In genomic region chr19:2988568-2988967, GRCh38 we compare ENCODE assay signal across 35 cellular contexts. TPM values are rescaled to one million over a fixed set of nuclear protein-coding genes. Genes with fewer than 3 reads are reported as not detected.
"Had no signal": no experiment of that assay in that cellular context is flagged by ENCODE, and none has a peak within 500 bp of the region (broad histone marks: within the 10 kb centered on the region; RNA-seq: fewer than 3 reads in every experiment).

No MANE protein-coding gene starts in this region.

- H3K27ac Mint-ChIP-seq: activated B cell treated with CpG ODN at 0.5 μM for 24 hours; activated CD8-positive, alpha-beta T cell treated with anti-CD3 and anti-CD28 coated beads for 36 hours; activated naive CD8-positive, alpha-beta T cell; activated T-helper 17 cell treated with anti-CD3 and anti-CD28 coated beads, Interleukin-2, amount 50 U/mL, for 72 hours; dendritic cell treated with granulocyte-macrophage colony-stimulating factor and Interleukin-4, amounts not matched to agents 40 ng/mL and 50 ng/mL, for 4 days; endodermal cell; T-helper 17 cell; T-helper 2 cell treated with Interferon-gamma antibody and Interleukin-4, amounts not matched to agents 5 μg/mL and 100 μg/mL, for 36 hours had no signal

- H3K36me3 ChIP-seq: brain microvascular endothelial cell, esophagus muscularis mucosa, gastrocnemius medialis, heart right ventricle, WERI-Rb-1 had no signal

- H3K4me1 ChIP-seq: foreskin keratinocyte had no signal

- H3K4me1 Mint-ChIP-seq: activated T-helper 17 cell treated with anti-CD3 and anti-CD28 coated beads, Interleukin-2, amount 50 U/mL, for 72 hours; central memory CD8-positive, alpha-beta T cell; T-helper 17 cell had no signal

- H3K27me3 Mint-ChIP-seq: activated naive CD8-positive, alpha-beta T cell had no signal

- H3K27me3 ChIP-seq: esophagus muscularis mucosa had no signal

- DNase-seq: activated B cell treated with CpG ODN at 0.5 μM for 24 hours; activated CD4-positive, alpha-beta T cell treated with anti-CD3 and anti-CD28 coated beads for 48 hours; activated CD4-positive, alpha-beta T cell treated with anti-CD3 and anti-CD28 coated beads, Interleukin-2, amount 50 U/mL, for 1 hour; activated CD4-positive, alpha-beta T cell treated with anti-CD3 and anti-CD28 coated beads, Interleukin-2, amount 50 U/mL, for 48 hours; activated CD8-positive, alpha-beta memory T cell treated with anti-CD3 and anti-CD28 coated beads for 24 hours; activated CD8-positive, alpha-beta T cell treated with anti-CD3 and anti-CD28 coated beads for 36 hours; activated effector memory CD4-positive, alpha-beta T cell treated with Interleukin-2 at 50 U/mL for 16 hours; activated gamma-delta T cell treated with Interleukin-2 at 50 U/mL for 16 hours; activated naive CD4-positive, alpha-beta T cell treated with anti-CD3 and anti-CD28 coated beads, Interleukin-2, amount 50 U/mL, for 16 hours; activated naive CD4-positive, alpha-beta T cell treated with Interleukin-2 at 50 U/mL for 16 hours; activated T-cell treated with anti-CD3 and anti-CD28 coated beads, Interleukin-2, amount 50 U/mL, for 4 hours; amniotic stem cell; anterior cingulate cortex; brain microvascular endothelial cell; dorsolateral prefrontal cortex; effector memory CD4-positive, alpha-beta T cell; endodermal cell; erythroblast; foreskin keratinocyte; gastrocnemius medialis; glutamatergic neuron; heart right ventricle; T-helper 17 cell; T1000; WERI-Rb-1 had no signal

- H3K27ac ChIP-seq: brain microvascular endothelial cell, coronary artery, dorsolateral prefrontal cortex, esophagus muscularis mucosa, foreskin keratinocyte, gastrocnemius medialis, heart right ventricle had no signal

- H3K9me3 ChIP-seq: esophagus muscularis mucosa, gastrocnemius medialis, heart right ventricle had no signal

- ATAC-seq: activated CD4-positive, CD25-positive, alpha-beta regulatory T cell treated with anti-CD3 and anti-CD28 coated beads, Interleukin-2, amount 50 U/mL, for 24 hours; activated CD8-positive, alpha-beta T cell treated with anti-CD3 and anti-CD28 coated beads for 36 hours; activated T-cell treated with anti-CD3 and anti-CD28 coated beads, Interleukin-2, amount 50 U/mL, for 4 hours; activated T-helper 17 cell treated with anti-CD3 and anti-CD28 coated beads, Interleukin-2, amount 50 U/mL, for 72 hours; foreskin keratinocyte; gastrocnemius medialis; heart right ventricle; T-helper 17 cell had no signal

- FAIRE-seq: astrocyte had no signal

- H3K9me3 Mint-ChIP-seq: activated B cell treated with CpG ODN at 0.5 μM for 24 hours; activated CD8-positive, alpha-beta T cell treated with anti-CD3 and anti-CD28 coated beads for 36 hours; activated T-cell treated with anti-CD3 and anti-CD28 coated beads, Interleukin-2, amount 50 U/mL, for 4 hours; activated T-helper 17 cell treated with anti-CD3 and anti-CD28 coated beads, Interleukin-2, amount 50 U/mL, for 72 hours; central memory CD8-positive, alpha-beta T cell; dendritic cell treated with granulocyte-macrophage colony-stimulating factor and Interleukin-4, amounts not matched to agents 40 ng/mL and 50 ng/mL, for 4 days; endodermal cell; T-helper 2 cell treated with Interferon-gamma antibody and Interleukin-4, amounts not matched to agents 5 μg/mL and 100 μg/mL, for 36 hours had no signal

- H3K4me3 ChIP-seq: coronary artery, dorsolateral prefrontal cortex, esophagus muscularis mucosa, gastrocnemius medialis, heart right ventricle had no signal

- H3K4me3 Mint-ChIP-seq: activated B cell treated with CpG ODN at 0.5 μM for 24 hours; activated CD8-positive, alpha-beta T cell treated with anti-CD3 and anti-CD28 coated beads for 36 hours; activated naive CD8-positive, alpha-beta T cell; activated T-cell treated with anti-CD3 and anti-CD28 coated beads, Interleukin-2, amount 50 U/mL, for 4 hours; activated T-helper 17 cell treated with anti-CD3 and anti-CD28 coated beads, Interleukin-2, amount 50 U/mL, for 72 hours; central memory CD8-positive, alpha-beta T cell; dendritic cell treated with granulocyte-macrophage colony-stimulating factor and Interleukin-4, amounts not matched to agents 40 ng/mL and 50 ng/mL, for 4 days; endodermal cell; T-helper 17 cell; T-helper 2 cell treated with Interferon-gamma antibody and Interleukin-4, amounts not matched to agents 5 μg/mL and 100 μg/mL, for 36 hours had no signal

- H3K36me3 Mint-ChIP-seq: activated naive CD8-positive, alpha-beta T cell had no signal

RNA-seq across cellular contexts. Expression of gene TLE6, which starts 11.2 kb away (rescaled TPM):
- total RNA-seq: bronchial epithelial cell had no signal
